ENCODE assay signal across 11 cellular contexts in the genomic region with DNA sequence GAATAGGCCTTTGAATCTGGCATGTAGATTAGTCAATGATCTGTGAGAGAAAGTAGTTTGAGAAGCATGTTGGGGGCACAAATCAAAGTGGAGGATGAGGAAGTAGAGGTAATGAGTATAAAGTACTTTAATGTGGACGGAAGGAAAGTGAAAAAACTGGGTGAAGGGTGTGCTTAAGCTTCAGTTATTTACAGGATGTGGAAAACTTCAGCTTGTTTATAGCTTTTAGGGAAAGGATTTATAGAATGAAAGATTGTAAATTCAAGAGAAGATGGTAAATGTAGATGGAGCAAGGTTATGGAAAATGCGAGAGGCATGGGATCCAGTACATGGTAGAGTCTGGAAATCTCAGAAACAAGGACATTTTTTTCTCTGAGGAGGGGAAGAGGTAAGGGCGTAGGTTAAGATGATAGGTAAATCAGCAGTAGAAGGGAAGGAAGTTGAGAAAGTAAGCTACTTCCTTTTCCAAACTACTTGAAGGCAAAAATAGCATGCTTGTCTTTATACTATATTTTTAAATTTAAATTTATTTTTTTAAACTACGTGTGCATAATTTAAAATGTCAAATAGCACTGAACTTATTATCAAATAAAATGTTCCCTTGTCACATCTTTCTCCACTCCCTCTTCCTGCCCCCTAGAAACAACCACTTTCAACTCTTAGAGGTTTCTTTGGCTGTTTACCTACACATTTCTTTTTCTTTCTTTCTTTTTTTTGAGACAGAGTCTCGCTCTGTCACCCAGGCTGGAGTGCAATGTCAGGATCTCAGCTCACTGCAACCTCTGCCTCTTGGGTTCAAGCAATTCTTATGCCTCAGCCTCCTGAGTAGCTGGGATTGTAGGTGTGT. TPM values are rescaled to one million over a fixed set of nuclear protein-coding genes. Genes with fewer than 3 reads are reported as not detected.
DNase-seq lines count a peak whose midpoint lies in the region; ATAC-seq, FAIRE-seq and TF ChIP-seq lines count a peak whose summit lies in the region.
"Had no signal": no experiment of that assay in that cellular context is flagged by ENCODE, and none has a peak within 500 bp of the region (broad histone marks: within the 10 kb centered on the region; RNA-seq: fewer than 3 reads in every experiment).

No MANE protein-coding gene starts in this region.

- no peak for FAIRE-seq in keratinocyte (lab: Jason Lieb, UNC)

- no peak overlapping the region for H3K27ac Mint-ChIP-seq in activated naive CD4-positive, alpha-beta T cell treated with anti-CD3 and anti-CD28 coated beads for 36 hours
- no peak overlapping the region for H3K27ac Mint-ChIP-seq in T-helper 17 cell
- H3K27ac Mint-ChIP-seq: progenitor cell of endocrine pancreas had no signal

- no peak for TF ChIP-seq POLR2A in tibial nerve (IDR thresholded peaks at IDR 0.05)

- ATAC-seq in T-helper 17 cell (peak; percentile 61), foreskin keratinocyte (no peak)

- no peaks in the 10 kb centered on the region for H3K9me3 Mint-ChIP-seq in activated naive CD4-positive, alpha-beta T cell treated with anti-CD3 and anti-CD28 coated beads for 36 hours

- DNase-seq in activated naive CD4-positive, alpha-beta T cell treated with anti-CD3 and anti-CD28 coated beads for 36 hours: no peak
- DNase-seq in activated naive CD4-positive, alpha-beta T cell (lab: John Stamatoyannopoulos, UW): no peak
- no peak for DNase-seq in T-helper 17 cell
- DNase-seq in keratinocyte (ENCODE audit: low read depth, low spot score): no peak
- no peak for DNase-seq in tibial nerve (ENCODE audit: low spot score in 2 of 2)
- DNase-seq in foreskin keratinocyte: no peak
- no peak for DNase-seq in kidney glomerular epithelial cell (lab: John Stamatoyannopoulos, UW)
- no peak for DNase-seq in NCI-H187 treated with DMSO at 0.1 percent for 48 hours (lab: John Stamatoyannopoulos, UW)
- DNase-seq: T1000 had no signal

- H3K4me3 ChIP-seq in keratinocyte (ENCODE audit: control insufficient read depth in 2 of 3, extremely low read depth in 1 of 3, insufficient read depth in 2 of 3, low read depth in 1 of 3, low read length in 3 of 3): no peak overlapping the region
- H3K4me3 ChIP-seq in tibial nerve: no peak overlapping the region

- H3K27me3 Mint-ChIP-seq in activated naive CD4-positive, alpha-beta T cell treated with anti-CD3 and anti-CD28 coated beads for 36 hours (ENCODE audit: low read depth): no peaks in the 10 kb centered on the region
- H3K27me3 Mint-ChIP-seq in T-helper 17 cell: no peaks in the 10 kb centered on the region
- H3K27me3 Mint-ChIP-seq: progenitor cell of endocrine pancreas had no signal

- H3K36me3 ChIP-seq in keratinocyte (ENCODE audit: control insufficient read depth in 2 of 2, extremely low read depth in 1 of 2, insufficient read depth in 2 of 2, low read length in 2 of 2): no peaks in the 10 kb centered on the region
- no peaks in the 10 kb centered on the region for H3K36me3 ChIP-seq in tibial nerve

- H3K4me1 ChIP-seq in keratinocyte (ENCODE audit: control insufficient read depth, extremely low read depth, insufficient read depth, low read length) (peaks cover 6% of the 10 kb centered on the region), tibial nerve (peaks cover 0 to 26% (median 11%) of the 10 kb centered on the region in 4 donors), foreskin keratinocyte (peaks cover 10% of the 10 kb centered on the region)

- H3K79me2 ChIP-seq in keratinocyte (ENCODE audit: control insufficient read depth, insufficient read depth, low read length): no peaks in the 10 kb centered on the region

- dilution Hi-C loops in keratinocyte (cut with MboI; ENCODE audit: extremely low pct_ligation_motif_present, low sequenced_read_pairs): no loop called here

- no peak overlapping the region for H3K9ac ChIP-seq in keratinocyte (ENCODE audit: control insufficient read depth, extremely low read depth, insufficient read depth, low read length)

- TF ChIP-seq EP300 in tibial nerve (IDR thresholded peaks at IDR 0.05): no peak

- peak overlapping the region; percentile 70 for H3K4me3 Mint-ChIP-seq in activated naive CD4-positive, alpha-beta T cell treated with anti-CD3 and anti-CD28 coated beads for 36 hours
- no peak overlapping the region for H3K4me3 Mint-ChIP-seq in T-helper 17 cell

- no peaks in the 10 kb centered on the region for H3K36me3 Mint-ChIP-seq in activated naive CD4-positive, alpha-beta T cell treated with anti-CD3 and anti-CD28 coated beads for 36 hours (ENCODE audit: low read depth)
- H3K36me3 Mint-ChIP-seq in T-helper 17 cell (ENCODE audit: low read depth): no peaks in the 10 kb centered on the region

- peaks cover 60% of the 10 kb centered on the region for H3K4me1 Mint-ChIP-seq in activated naive CD4-positive, alpha-beta T cell treated with anti-CD3 and anti-CD28 coated beads for 36 hours (ENCODE audit: low read depth)
- peaks cover 33% of the 10 kb centered on the region for H3K4me1 Mint-ChIP-seq in T-helper 17 cell

- H3K9me3 ChIP-seq in T-helper 17 cell (ENCODE audit: control insufficient read depth, low read length, poor library complexity, severe bottlenecking) (no peaks in the 10 kb centered on the region), keratinocyte (ENCODE audit: control insufficient read depth, low read depth, low read length) (no peaks in the 10 kb centered on the region), tibial nerve (no peaks in the 10 kb centered on the region)

- no peaks in the 10 kb centered on the region for H4K20me1 ChIP-seq in keratinocyte (ENCODE audit: control insufficient read depth, extremely low read depth, insufficient read depth, low read length)

- CTCF ChIA-PET in activated naive CD4-positive, alpha-beta T cell treated with anti-CD3 and anti-CD28 coated beads for 36 hours (lab: Charles Lee): interaction anchor here (0.9 to 1.6 kb wide), 5 partner anchors 11 to 57 kb away, joined by 4 to 6 read pairs (median 4); no protein-coding TSS in a partner anchor

- peak overlapping the region; percentile 39 for H2AFZ ChIP-seq in keratinocyte (ENCODE audit: control insufficient read depth, low read length)

- H3K27me3 ChIP-seq in keratinocyte (ENCODE audit: control insufficient read depth, extremely low read depth, insufficient read depth, low read length): no peaks in the 10 kb centered on the region
- H3K27me3 ChIP-seq in tibial nerve: no peaks in the 10 kb centered on the region
- H3K27me3 ChIP-seq in foreskin keratinocyte: no peaks in the 10 kb centered on the region

- H3K27ac ChIP-seq in keratinocyte (ENCODE audit: control insufficient read depth, insufficient read depth, low read length): no peak overlapping the region
- peak overlapping the region in 3 of 4 donors; percentile 24 to 48 (median 31) for H3K27ac ChIP-seq in tibial nerve
- H3K27ac ChIP-seq in foreskin keratinocyte: no peak overlapping the region
- H3K27ac ChIP-seq: epithelial cell of prostate had no signal

- intact Hi-C loops in activated naive CD4-positive, alpha-beta T cell treated with anti-CD3 and anti-CD28 coated beads for 36 hours (cut with micrococcal nuclease): loop anchor here (2.0 to 5.0 kb wide), 2 partner anchors 14 to 1381 kb away; a partner anchor contains a TSS

- no peaks in the 10 kb centered on the region for H3K9me1 ChIP-seq in keratinocyte (ENCODE audit: control insufficient read depth, extremely low read depth, insufficient read depth, low read length)

- TF ChIP-seq CTCF in keratinocyte (optimal IDR thresholded peaks at IDR 0.05 in 1 of 3, IDR thresholded peaks at IDR 0.05 in 1 of 3, conservative IDR thresholded peaks at IDR 0.05 in 1 of 3; ENCODE audit: extremely low read depth in 1 of 3, insufficient read depth in 2 of 3, low read length in 3 of 3) (no peak), tibial nerve (IDR thresholded peaks at IDR 0.05) (no peak), foreskin keratinocyte (conservative IDR thresholded peaks at IDR 0.05) (no peak)

- WGBS in tibial nerve, 2 donors: 75 to 77% methylated on average over 5 of the region's 5 CpGs

- H3K4me2 ChIP-seq in keratinocyte (ENCODE audit: control insufficient read depth, extremely low read depth, insufficient read depth, low read depth, low read length): no peak overlapping the region

RNA-seq across cellular contexts. Expression of a gene that starts 8.5 kb away (rescaled TPM):
- 10 to 100 TPM; 12.3 to 14.2 TPM for total RNA-seq in activated naive CD4-positive, alpha-beta T cell treated with anti-CD3 and anti-CD28 coated beads for 36 hours
- total RNA-seq in T-helper 17 cell (10 to 100 TPM; 20.1 to 22.8 TPM), tibial nerve (10 to 100 TPM in 3 of 4 donors, 1 to 10 TPM in 1; 9.2 to 17.5 (median 12.5) TPM), foreskin keratinocyte (2.6 and 3.0 TPM in 2 replicates)
- polyA plus RNA-seq in keratinocyte (0.94 to 1.9 TPM (median 1.3 TPM) in 3 replicates), foreskin keratinocyte (0.75 and 0.78 TPM in 2 replicates)
- polyA plus RNA-seq in keratinocyte (2011; ENCODE audit: low read depth): 2.5 TPM
- 1.4 and 1.8 TPM in 2 replicates for polyA plus RNA-seq in keratinocyte (2011; cell fraction: cytosol; rRNA removed)
- 2.3 TPM in 2 replicates for polyA plus RNA-seq in keratinocyte (2011; cell fraction: nucleus; rRNA removed)
- 1.8 and 2.2 TPM in 2 replicates for polyA plus RNA-seq in keratinocyte (2012; ENCODE audit: low replicate concordance)
- polyA minus RNA-seq in keratinocyte: 1.9 to 2.8 TPM (median 2.0 TPM) in 3 replicates
- 1.9 TPM for polyA minus RNA-seq in keratinocyte (2011; cell fraction: cytosol; rRNA and poly(A)+ RNA removed)
- 2.0 and 2.7 TPM in 2 replicates for polyA minus RNA-seq in keratinocyte (2011; cell fraction: nucleus; rRNA and poly(A)+ RNA removed)

Comparison
In these comparisons a context has a peak if more than half of its experiments do, and no peak if none do; other contexts are left out.
1. H3K27ac ChIP-seq: peak in tibial nerve (3 of 4); none in keratinocyte (single experiment) and foreskin keratinocyte (single experiment).